ENCODE assay signal across 25 cellular contexts in the genomic region with DNA sequence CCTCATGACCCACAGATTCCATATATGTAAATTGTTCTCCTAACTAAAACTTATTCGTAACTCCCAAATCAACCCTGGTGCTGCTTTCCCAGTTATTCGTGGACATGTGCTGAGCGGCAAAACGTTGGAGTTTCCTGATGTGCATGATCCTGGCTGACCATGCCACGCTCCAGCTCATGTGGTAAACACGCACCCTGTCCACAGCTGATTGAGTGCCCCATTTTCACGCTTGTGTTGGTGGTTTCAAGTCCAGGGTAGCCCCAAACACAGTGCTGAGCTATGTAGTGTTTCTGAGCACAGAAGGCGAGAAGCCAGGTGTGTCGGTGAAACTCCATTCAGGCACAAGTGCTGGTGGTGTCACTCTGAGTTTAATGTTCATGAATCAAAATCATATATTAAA. TPM values are rescaled to one million over a fixed set of nuclear protein-coding genes. Genes with fewer than 3 reads are reported as not detected.
"Had no signal": no experiment of that assay in that cellular context is flagged by ENCODE, and none has a peak within 500 bp of the region (broad histone marks: within the 10 kb centered on the region; RNA-seq: fewer than 3 reads in every experiment).

No MANE protein-coding gene starts in this region.

- H3K36me3 Mint-ChIP-seq: activated CD4-positive, alpha-beta memory T cell treated with anti-CD3 and anti-CD28 coated beads for 36 hours; activated naive CD8-positive, alpha-beta T cell had no signal

- H3K36me3 ChIP-seq: colonic mucosa, heart right ventricle had no signal

- ATAC-seq: activated CD4-positive, alpha-beta T cell treated with anti-CD3 and anti-CD28 coated beads for 36 hours; activated CD8-positive, alpha-beta T cell treated with anti-CD3 and anti-CD28 coated beads, Interleukin-2, amount 10 ng/mL, durations not matched to agents 7 days and 5 days; activated T-cell treated with anti-CD3 and anti-CD28 coated beads, Interleukin-2, amount 50 U/mL, for 72 hours; esophagus mucosa; heart right ventricle had no signal

- H3K27ac ChIP-seq: colonic mucosa, heart right ventricle had no signal

- DNase-seq: activated CD4-positive, alpha-beta memory T cell treated with anti-CD3 and anti-CD28 coated beads for 36 hours; activated CD4-positive, alpha-beta T cell treated with anti-CD3 and anti-CD28 coated beads for 36 hours; activated CD4-positive, alpha-beta T cell treated with anti-CD3 and anti-CD28 coated beads, Interleukin-2, amount 10 ng/mL, durations not matched to agents 24 days and 14 days; activated CD4-positive, CD25-positive, alpha-beta regulatory T cell; activated CD4-positive, CD25-positive, alpha-beta regulatory T cell treated with anti-CD3 and anti-CD28 coated beads, Interleukin-2, amount 50 U/mL, for 72 hours; activated CD8-positive, alpha-beta T cell treated with anti-CD3 and anti-CD28 coated beads, Interleukin-2, amount 10 ng/mL, durations not matched to agents 7 days and 5 days; activated gamma-delta T cell; activated naive CD4-positive, alpha-beta T cell treated with anti-CD3 and anti-CD28 coated beads, Interleukin-2, amount 50 U/mL, for 16 hours; activated naive CD4-positive, alpha-beta T cell treated with Interleukin-2 at 50 U/mL for 16 hours; activated T-cell treated with anti-CD3 and anti-CD28 coated beads for 4 hours; activated T-cell treated with anti-CD3 and anti-CD28 coated beads, Interleukin-2, amount 50 U/mL, for 24 hours; activated T-cell treated with anti-CD3 and anti-CD28 coated beads, Interleukin-2, amount 50 U/mL, for 72 hours; amniotic stem cell; anterior cingulate cortex; central memory CD4-positive, alpha-beta T cell; cerebellar nuclear complex; colonic mucosa; effector CD8-positive, alpha-beta T cell; foreskin fibroblast; glutamatergic neuron; T-helper 2 cell had no signal

- H3K4me1 Mint-ChIP-seq: activated CD4-positive, alpha-beta T cell treated with anti-CD3 and anti-CD28 coated beads for 36 hours; activated CD4-positive, alpha-beta T cell treated with anti-CD3 and anti-CD28 coated beads, Interleukin-2, amount 10 ng/mL, durations not matched to agents 24 days and 14 days had no signal

- H3K9me3 ChIP-seq: colonic mucosa, heart right ventricle had no signal

- H3K4me3 ChIP-seq: colonic mucosa, heart right ventricle had no signal

- H3K4me3 Mint-ChIP-seq: activated CD4-positive, alpha-beta memory T cell treated with anti-CD3 and anti-CD28 coated beads for 36 hours; activated CD4-positive, alpha-beta T cell treated with anti-CD3 and anti-CD28 coated beads for 36 hours; activated CD4-positive, alpha-beta T cell treated with anti-CD3 and anti-CD28 coated beads, Interleukin-2, amount 10 ng/mL, durations not matched to agents 24 days and 14 days; activated CD8-positive, alpha-beta T cell treated with anti-CD3 and anti-CD28 coated beads, Interleukin-2, amount 10 ng/mL, durations not matched to agents 7 days and 5 days; activated naive CD8-positive, alpha-beta T cell; activated T-cell treated with anti-CD3 and anti-CD28 coated beads, Interleukin-2, amount 50 U/mL, for 24 hours; activated T-cell treated with anti-CD3 and anti-CD28 coated beads, Interleukin-2, amount 50 U/mL, for 72 hours had no signal

- H3K27ac Mint-ChIP-seq: activated CD4-positive, alpha-beta memory T cell treated with anti-CD3 and anti-CD28 coated beads for 36 hours; activated CD4-positive, alpha-beta T cell treated with anti-CD3 and anti-CD28 coated beads for 36 hours; activated CD4-positive, alpha-beta T cell treated with anti-CD3 and anti-CD28 coated beads, Interleukin-2, amount 10 ng/mL, durations not matched to agents 24 days and 14 days; activated CD8-positive, alpha-beta T cell treated with anti-CD3 and anti-CD28 coated beads, Interleukin-2, amount 10 ng/mL, durations not matched to agents 7 days and 5 days; activated naive CD8-positive, alpha-beta T cell; activated T-cell treated with anti-CD3 and anti-CD28 coated beads, Interleukin-2, amount 50 U/mL, for 24 hours; activated T-cell treated with anti-CD3 and anti-CD28 coated beads, Interleukin-2, amount 50 U/mL, for 72 hours had no signal

- H3K4me1 ChIP-seq: colonic mucosa had no signal

- H3K9me3 Mint-ChIP-seq: activated CD4-positive, alpha-beta memory T cell treated with anti-CD3 and anti-CD28 coated beads for 36 hours; activated CD4-positive, alpha-beta T cell treated with anti-CD3 and anti-CD28 coated beads, Interleukin-2, amount 10 ng/mL, durations not matched to agents 24 days and 14 days; activated T-cell treated with anti-CD3 and anti-CD28 coated beads, Interleukin-2, amount 50 U/mL, for 24 hours; activated T-cell treated with anti-CD3 and anti-CD28 coated beads, Interleukin-2, amount 50 U/mL, for 72 hours had no signal

RNA-seq across cellular contexts. Expression of gene FOXC1, which starts 19.1 kb away (rescaled TPM):
- total RNA-seq: activated CD8-positive, alpha-beta T cell treated with anti-CD3 and anti-CD28 coated beads, Interleukin-2, amount 10 ng/mL, durations not matched to agents 7 days and 5 days; T-helper 1 cell treated with Interleukin-12 subunit alpha and Interleukin-12 subunit beta and Interleukin-4 antibody, amounts not matched to agents 30 ng/mL and 1 ng/mL, for 36 hours had no signal
